Comparison of ENCODE assay signal across 7 cellular contexts in genomic region chr5:157312492-157312891, GRCh38.
A peak's percentile ranks its signal among the peaks of the same experiment; 100 is the strongest.
DNase-seq lines count a peak whose midpoint lies in the region; ATAC-seq and TF ChIP-seq lines count a peak whose summit lies in the region.

No MANE protein-coding gene starts in this region.

- TF ChIP-seq RAD21 in Ishikawa (IDR thresholded peaks at IDR 0.05; ENCODE audit: low read depth), result peak; percentile 48

- no peak overlapping the region for H3K4me3 ChIP-seq in GM12864 (ENCODE audit: low read depth, low read length)

- TF ChIP-seq EP300 in Ishikawa (IDR thresholded peaks at IDR 0.05; ENCODE audit: borderline replicate concordance), result no peak

- ATAC-seq in GM21529 (IDR thresholded peaks at IDR 0.05; ENCODE audit: unreplicated experiment), result peak; percentile 84

- DNase-seq in GM12864 (ENCODE audit: low read depth) (peak; percentile 41), T-helper 1 cell (peak in 4 of 5 donors; percentile 39 to 75 (median 45)), amniotic epithelial cell (ENCODE audit: low read depth) (peak; percentile 61), iPS DF 4.7 (ENCODE audit: extremely low read depth, low spot score) (peak; percentile 30)
- DNase-seq in stimulated activated CD4-positive, alpha-beta T cell treated with anti-CD3 and anti-CD28 coated beads, Interleukin-1b, Interleukin-23, amount 100 ng/mL, for 4 hours (ENCODE audit: low read depth in 2 of 2), result peak; percentile 26 to 56

- peak; percentile 81 for TF ChIP-seq CTCF in GM12864 (IDR thresholded peaks at IDR 0.05; ENCODE audit: low read depth, low read length, missing control alignments)

TF ChIP-seq in Ishikawa, 13 proteins besides CTCF, POLR2A, EP300 and RAD21:
- no peak for TF ChIP-seq ZBTB7A (IDR thresholded peaks at IDR 0.05; ENCODE audit: low read depth)
- no peak for TF ChIP-seq CEBPB (IDR thresholded peaks at IDR 0.05)
- TF ChIP-seq TCF12 (IDR thresholded peaks at IDR 0.05; ENCODE audit: low read depth), result no peak
- no peak for TF ChIP-seq REST (IDR thresholded peaks at IDR 0.05; ENCODE audit: low read depth)
- TF ChIP-seq EGR1 (IDR thresholded peaks at IDR 0.05), result no peak
- TF ChIP-seq MAX (IDR thresholded peaks at IDR 0.05), result no peak
